ENCODE assay signal across 9 cellular contexts in the genomic region with DNA sequence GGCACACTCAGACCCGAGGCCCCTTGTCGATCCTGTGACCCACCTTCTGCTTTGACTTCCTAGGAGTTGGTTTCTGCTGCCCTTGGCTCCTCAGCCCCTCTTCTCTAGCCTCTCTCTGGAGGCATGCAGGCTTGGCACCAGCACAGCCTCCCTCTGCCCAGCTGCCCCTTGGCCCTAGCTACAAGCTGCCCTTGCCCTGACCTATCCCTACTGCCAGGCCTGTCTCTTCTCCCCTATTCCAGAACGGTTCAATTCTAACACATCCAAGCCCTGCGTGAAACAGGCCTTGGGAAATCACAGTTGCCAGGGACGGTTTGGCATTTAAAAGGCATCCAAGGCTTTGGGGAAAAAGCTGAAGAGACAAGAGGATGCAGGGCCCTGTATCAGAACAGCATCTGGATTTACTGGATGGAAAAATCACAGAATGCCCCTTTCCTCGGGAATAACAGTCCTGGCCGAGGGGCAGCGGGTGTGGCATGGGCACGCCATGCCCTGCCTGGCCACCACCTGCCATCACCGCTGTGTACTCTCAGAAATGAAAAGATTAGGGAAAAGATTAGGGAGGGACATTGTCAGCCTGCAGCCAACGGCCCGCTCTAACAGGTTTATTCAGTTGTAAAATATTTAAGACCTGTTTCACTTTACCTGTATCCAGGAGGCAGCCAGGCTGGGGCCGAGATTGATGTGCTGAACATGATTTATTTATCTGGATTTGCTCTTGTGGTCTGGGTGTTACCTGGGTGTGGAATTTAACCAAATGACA. TPM values are rescaled to one million over a fixed set of nuclear protein-coding genes. Genes with fewer than 3 reads are reported as not detected.
DNase-seq lines count a peak whose midpoint lies in the region; ATAC-seq, FAIRE-seq and TF ChIP-seq lines count a peak whose summit lies in the region.
"Had no signal": no experiment of that assay in that cellular context is flagged by ENCODE, and none has a peak within 500 bp of the region (broad histone marks: within the 10 kb centered on the region; RNA-seq: fewer than 3 reads in every experiment).

No MANE protein-coding gene starts in this region.

- CTCF ChIA-PET in HEK293 (lab: Yijun Ruan, JAX): interaction anchor here (0.7 kb wide), 1 partner anchor 16 kb away, joined by 4 read pairs; no protein-coding TSS in a partner anchor

- POLR2A ChIA-PET in HEK293 (lab: Yijun Ruan, JAX): no interaction called here

- H3K79me2 ChIP-seq in keratinocyte (ENCODE audit: control insufficient read depth, insufficient read depth, low read length): peaks cover 85% of the 10 kb centered on the region

- FAIRE-seq in keratinocyte (lab: Jason Lieb, UNC) (peak; percentile 77), GM19239 (lab: Jason Lieb, UNC) (no peak)
- FAIRE-seq: G401.6 had no signal

- WGBS in ovary, 3 donors: 74 to 77% (median 76%) methylated on average over 13 of the region's 13 CpGs

- H3K4me3 ChIP-seq in HEK293 (ENCODE audit: low read depth, low read length) (no peak overlapping the region), keratinocyte (ENCODE audit: control insufficient read depth in 2 of 3, extremely low read depth in 1 of 3, insufficient read depth in 2 of 3, low read depth in 1 of 3, low read length in 3 of 3) (no peak overlapping the region), skeletal muscle tissue (ENCODE audit: low read length in 3 of 3) (peak overlapping the region in 1 of 3 donors; percentile 41), ovary (no peak overlapping the region)

- H4K20me1 ChIP-seq in keratinocyte (ENCODE audit: control insufficient read depth, extremely low read depth, insufficient read depth, low read length): peaks cover 36% of the 10 kb centered on the region

- no peaks in the 10 kb centered on the region for H3K36me3 ChIP-seq in HEK293 (ENCODE audit: control insufficient read depth in 2 of 2, insufficient read depth in 1 of 2, low read length in 2 of 2)
- H3K36me3 ChIP-seq in keratinocyte (ENCODE audit: control insufficient read depth in 2 of 2, extremely low read depth in 1 of 2, insufficient read depth in 2 of 2, low read length in 2 of 2): peaks cover 3 to 7% of the 10 kb centered on the region in 2 experiments
- H3K36me3 ChIP-seq in skeletal muscle tissue (ENCODE audit: control insufficient read depth in 3 of 3, insufficient read depth in 3 of 3, low read length in 3 of 3): peaks cover 0 to 2% (median 0%) of the 10 kb centered on the region in 3 donors
- H3K36me3 ChIP-seq in ovary: no peaks in the 10 kb centered on the region

- H3K9me3 ChIP-seq in HEK293 (ENCODE audit: control insufficient read depth, insufficient read depth, low read depth, low read length) (no peaks in the 10 kb centered on the region), keratinocyte (ENCODE audit: control insufficient read depth, low read depth, low read length) (no peaks in the 10 kb centered on the region), skeletal muscle tissue (ENCODE audit: control insufficient read depth in 3 of 3, low read length in 3 of 3) (no peaks in the 10 kb centered on the region), ovary (no peaks in the 10 kb centered on the region)

- no peak for DNase-seq in activated naive CD8-positive, alpha-beta T cell treated with anti-CD3 and anti-CD28 coated beads for 36 hours
- DNase-seq in keratinocyte (ENCODE audit: low read depth, low spot score) (no peak), ovary (no peak), D341Med (ENCODE audit: low spot score) (no peak), GM19239 (ENCODE audit: insufficient read length, low spot score) (no peak)

- H3K27ac ChIP-seq in HEK293 (ENCODE audit: extremely low read depth, low read depth, low read length) (0 out of 2 replicates have a peak overlapping the region, but pooled peaks have one; percentile 5), keratinocyte (ENCODE audit: control insufficient read depth, insufficient read depth, low read length) (peak overlapping the region; percentile 3), skeletal muscle tissue (ENCODE audit: low read depth, low read length) (peak overlapping the region; percentile 48), ovary (no peak overlapping the region)

- peak overlapping the region; percentile 16 for H3K27ac Mint-ChIP-seq in activated naive CD8-positive, alpha-beta T cell treated with anti-CD3 and anti-CD28 coated beads for 36 hours

- H3K9ac ChIP-seq in keratinocyte (ENCODE audit: control insufficient read depth, extremely low read depth, insufficient read depth, low read length) (peak overlapping the region; percentile 12), skeletal muscle tissue (ENCODE audit: low read depth in 1 of 3, low read length in 3 of 3) (peak overlapping the region; percentile 7 to 76 (median 18))

- dilution Hi-C loops in keratinocyte (cut with MboI; ENCODE audit: extremely low pct_ligation_motif_present, low sequenced_read_pairs): no loop called here

- no peaks in the 10 kb centered on the region for H3K27me3 Mint-ChIP-seq in activated naive CD8-positive, alpha-beta T cell treated with anti-CD3 and anti-CD28 coated beads for 36 hours

- no peak for TF ChIP-seq EP300 in ovary (IDR thresholded peaks at IDR 0.05)

- peaks cover 61% of the 10 kb centered on the region for H3K4me1 Mint-ChIP-seq in activated naive CD8-positive, alpha-beta T cell treated with anti-CD3 and anti-CD28 coated beads for 36 hours

- no peaks in the 10 kb centered on the region for H3K27me3 ChIP-seq in keratinocyte (ENCODE audit: control insufficient read depth, extremely low read depth, insufficient read depth, low read length)
- no peaks in the 10 kb centered on the region for H3K27me3 ChIP-seq in skeletal muscle tissue (ENCODE audit: control insufficient read depth in 3 of 3, insufficient read depth in 3 of 3, low read length in 3 of 3)
- no peaks in the 10 kb centered on the region for H3K27me3 ChIP-seq in ovary

- TF ChIP-seq CTCF in HEK293 (tag by site-specific recombination; IDR thresholded peaks at IDR 0.05) (no peak), keratinocyte (optimal IDR thresholded peaks at IDR 0.05 in 1 of 3, IDR thresholded peaks at IDR 0.05 in 1 of 3, conservative IDR thresholded peaks at IDR 0.05 in 1 of 3; ENCODE audit: extremely low read depth in 1 of 3, insufficient read depth in 2 of 3, low read length in 3 of 3) (no peak), ovary (IDR thresholded peaks at IDR 0.05) (no peak)

- peak overlapping the region; percentile 46 for H3K4me2 ChIP-seq in keratinocyte (ENCODE audit: control insufficient read depth, extremely low read depth, insufficient read depth, low read depth, low read length)

- peaks cover 6% of the 10 kb centered on the region for H3K36me3 Mint-ChIP-seq in activated naive CD8-positive, alpha-beta T cell treated with anti-CD3 and anti-CD28 coated beads for 36 hours

- ATAC-seq in HG02870 (IDR thresholded peaks at IDR 0.05; ENCODE audit: unreplicated experiment): no peak

- TF ChIP-seq POLR2A in ovary (IDR thresholded peaks at IDR 0.05): no peak

- no peak overlapping the region for H3K4me3 Mint-ChIP-seq in activated naive CD8-positive, alpha-beta T cell treated with anti-CD3 and anti-CD28 coated beads for 36 hours

- H3K9me3 Mint-ChIP-seq in activated naive CD8-positive, alpha-beta T cell treated with anti-CD3 and anti-CD28 coated beads for 36 hours: no peaks in the 10 kb centered on the region

- intact Hi-C loops in ovary (cut with DNase I): loop anchor here in 2 of 4 donors (5.0 to 10.0 kb wide), 2 partner anchors 40 to 108 kb away; no protein-coding TSS in a partner anchor

- peaks cover 16% of the 10 kb centered on the region for H3K9me1 ChIP-seq in keratinocyte (ENCODE audit: control insufficient read depth, extremely low read depth, insufficient read depth, low read length)

- H3K4me1 ChIP-seq in HEK293 (ENCODE audit: control insufficient read depth, insufficient read depth, low read length) (peaks cover 45% of the 10 kb centered on the region), keratinocyte (ENCODE audit: control insufficient read depth, extremely low read depth, insufficient read depth, low read length) (peaks cover 70% of the 10 kb centered on the region), skeletal muscle tissue (ENCODE audit: control insufficient read depth in 3 of 3, insufficient read depth in 3 of 3, low read length in 3 of 3) (peaks cover 75 to 89% (median 84%) of the 10 kb centered on the region in 3 donors), ovary (ENCODE audit: insufficient read depth) (peaks cover 36% of the 10 kb centered on the region)

- no peak overlapping the region for H2AFZ ChIP-seq in keratinocyte (ENCODE audit: control insufficient read depth, low read length)

TF ChIP-seq in HEK293, 187 proteins besides CTCF, POLR2A, EP300 and RAD21:
- TF ChIP-seq, protein P1, sequence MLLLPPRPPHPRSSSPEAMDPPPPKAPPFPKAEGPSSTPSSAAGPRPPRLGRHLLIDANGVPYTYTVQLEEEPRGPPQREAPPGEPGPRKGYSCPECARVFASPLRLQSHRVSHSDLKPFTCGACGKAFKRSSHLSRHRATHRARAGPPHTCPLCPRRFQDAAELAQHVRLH (tag by site-specific recombination; IDR thresholded peaks at IDR 0.05): no peak
- no peak for TF ChIP-seq ZNF560 (tag by site-specific recombination; IDR thresholded peaks at IDR 0.05; ENCODE audit: borderline replicate concordance)
- no peak for TF ChIP-seq SP3 (tag by site-specific recombination; IDR thresholded peaks at IDR 0.05)
- no peak for TF ChIP-seq ZXDB (tag by site-specific recombination; IDR thresholded peaks at IDR 0.05)
- no peak for TF ChIP-seq ZNF19 (tag by site-specific recombination; IDR thresholded peaks at IDR 0.05; ENCODE audit: low read depth)
- no peak for TF ChIP-seq ZNF274 (IDR thresholded peaks at IDR 0.05; ENCODE audit: low read length)
- no peak for TF ChIP-seq ZNF274 (tag by site-specific recombination; IDR thresholded peaks at IDR 0.05; ENCODE audit: borderline replicate concordance)
- TF ChIP-seq SCRT2 (tag by site-specific recombination; IDR thresholded peaks at IDR 0.05): peak; percentile 62
- peak; percentile 63 for TF ChIP-seq ZNF600 (tag by site-specific recombination; IDR thresholded peaks at IDR 0.05)
- TF ChIP-seq ZNF510 (tag by site-specific recombination; IDR thresholded peaks at IDR 0.05; ENCODE audit: insufficient replicate concordance): no peak

RNA-seq across cellular contexts. Expression of gene RAI1, which starts 15.8 kb away (rescaled TPM):
- 10 to 100 TPM; 19.6 to 21.1 TPM for total RNA-seq in activated naive CD8-positive, alpha-beta T cell treated with anti-CD3 and anti-CD28 coated beads for 36 hours
- polyA plus RNA-seq in keratinocyte (2.6 to 3.8 TPM (median 3.2 TPM) in 3 replicates), ovary (10 to 100 TPM in 1 of 2 donors, 1 to 10 TPM in 1; 1.5 to 14.5 TPM)
- 4.4 TPM for polyA plus RNA-seq in keratinocyte (2011; ENCODE audit: low read depth)
- polyA plus RNA-seq in keratinocyte (2011; cell fraction: cytosol; rRNA removed): 1.5 and 4.3 TPM in 2 replicates
- polyA plus RNA-seq in keratinocyte (2011; cell fraction: nucleus; rRNA removed): 12.7 and 22.4 TPM in 2 replicates
- 7.9 and 17.1 TPM in 2 replicates for polyA plus RNA-seq in keratinocyte (2012; ENCODE audit: low replicate concordance)
- 7.0 to 17.7 TPM (median 7.2 TPM) in 3 replicates for polyA minus RNA-seq in keratinocyte
- 12.1 TPM for polyA minus RNA-seq in keratinocyte (2011; cell fraction: cytosol; rRNA and poly(A)+ RNA removed)
- polyA minus RNA-seq in keratinocyte (2011; cell fraction: nucleus; rRNA and poly(A)+ RNA removed): 16.7 and 20.6 TPM in 2 replicates
- total RNA-seq in skeletal muscle tissue (3.1 TPM), ovary (10 to 100 TPM; 16.3 to 57.7 (median 37.5) TPM)

Comparison
In these comparisons a context has a peak if more than half of its experiments do, and no peak if none do; other contexts are left out.
1. H3K27ac ChIP-seq: peak in HEK293 (single experiment), keratinocyte (single experiment) and skeletal muscle tissue (single experiment); none in ovary (0 of 2).